In the genomic region with DNA sequence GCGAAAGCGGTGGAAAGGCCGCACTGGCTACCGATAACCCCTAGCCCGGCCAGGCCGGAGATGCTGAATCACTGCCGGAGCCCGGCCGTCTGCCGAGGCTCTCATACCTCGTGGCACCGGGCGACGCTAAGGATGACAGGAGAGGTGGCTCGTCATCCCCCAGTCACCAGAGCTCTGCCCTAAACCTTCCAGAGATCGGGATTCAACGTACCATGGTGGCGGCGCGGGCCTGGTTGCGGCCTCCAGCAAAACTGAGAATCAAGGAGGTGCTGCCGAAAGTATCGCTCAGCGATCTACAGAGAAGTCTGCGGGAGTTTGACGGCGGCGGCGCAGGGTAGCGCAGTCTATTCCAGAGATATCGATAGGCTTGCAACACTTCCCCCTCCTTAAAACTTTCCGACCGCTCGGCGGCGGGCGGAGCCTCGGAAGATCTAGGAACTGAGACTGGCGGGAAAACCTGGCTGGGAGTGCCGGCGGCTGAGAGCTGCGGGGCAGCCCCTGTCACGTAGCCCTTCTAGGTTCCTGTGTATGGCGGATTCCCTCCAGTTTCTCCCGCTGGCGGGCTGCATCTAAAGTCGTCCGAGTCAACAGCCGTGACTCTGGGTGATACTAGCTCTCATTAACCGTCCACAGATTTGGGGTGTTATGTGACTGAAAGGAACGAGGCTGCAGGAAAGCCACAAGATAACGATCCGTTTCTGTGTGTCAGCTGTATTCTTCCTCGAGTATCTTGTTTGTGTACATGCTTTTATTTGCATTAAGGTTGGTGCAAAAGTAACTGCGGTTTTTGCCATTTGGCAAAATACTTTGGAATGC, we compare ENCODE assay signal across 1 cellular context.
TF ChIP-seq lines count a peak whose summit lies in the region.

A gene (minus strand): TSS at position 301 of the 816 bp plus-strand sequence. CDS start 87 bp downstream, at position 214.

TF ChIP-seq in GM12878, 131 proteins besides CTCF, POLR2A, EP300 and RAD21 (continued from another document and continues in another):
- TF ChIP-seq, protein P1, sequence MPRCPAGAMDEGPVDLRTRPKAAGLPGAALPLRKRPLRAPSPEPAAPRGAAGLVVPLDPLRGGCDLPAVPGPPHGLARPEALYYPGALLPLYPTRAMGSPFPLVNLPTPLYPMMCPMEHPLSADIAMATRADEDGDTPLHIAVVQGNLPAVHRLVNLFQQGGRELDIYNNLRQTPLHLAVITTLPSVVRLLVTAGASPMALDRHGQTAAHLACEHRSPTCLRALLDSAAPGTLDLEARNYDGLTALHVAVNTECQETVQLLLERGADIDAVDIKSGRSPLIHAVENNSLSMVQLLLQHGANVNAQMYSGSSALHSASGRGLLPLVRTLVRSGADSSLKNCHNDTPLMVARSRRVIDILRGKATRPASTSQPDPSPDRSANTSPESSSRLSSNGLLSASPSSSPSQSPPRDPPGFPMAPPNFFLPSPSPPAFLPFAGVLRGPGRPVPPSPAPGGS (IDR thresholded peaks at IDR 0.05; ENCODE audit: borderline replicate concordance, insufficient read depth, low read depth, low read length, poor library complexity, severe bottlenecking), result no peak
- TF ChIP-seq, protein P2, sequence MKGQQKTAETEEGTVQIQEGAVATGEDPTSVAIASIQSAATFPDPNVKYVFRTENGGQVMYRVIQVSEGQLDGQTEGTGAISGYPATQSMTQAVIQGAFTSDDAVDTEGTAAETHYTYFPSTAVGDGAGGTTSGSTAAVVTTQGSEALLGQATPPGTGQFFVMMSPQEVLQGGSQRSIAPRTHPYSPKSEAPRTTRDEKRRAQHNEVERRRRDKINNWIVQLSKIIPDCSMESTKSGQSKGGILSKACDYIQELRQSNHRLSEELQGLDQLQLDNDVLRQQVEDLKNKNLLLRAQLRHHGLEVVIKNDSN (IDR thresholded peaks at IDR 0.05; ENCODE audit: borderline replicate concordance, extremely low read length, insufficient read depth, low read depth, low read length), result no peak
- TF ChIP-seq KLF5 (IDR thresholded peaks at IDR 0.05; ENCODE audit: partially characterized antibody) (peak; percentile 76), NR2F1 (conservative IDR thresholded peaks at IDR 0.05) (peak; percentile 63), ZZZ3 (IDR thresholded peaks at IDR 0.05; ENCODE audit: control insufficient read depth, insufficient read length, low read depth) (no peak), PML (IDR thresholded peaks at IDR 0.05; ENCODE audit: low read length) (peak; percentile 63; the same call in 1 of the 2 replicates), WRNIP1 (IDR thresholded peaks at IDR 0.05; ENCODE audit: borderline replicate concordance, low read depth, low read length) (no peak), GATAD2B (conservative IDR thresholded peaks at IDR 0.05; ENCODE audit: low read depth) (peak; percentile 82), POU2F2 (IDR thresholded peaks at IDR 0.05; ENCODE audit: borderline replicate concordance, low read depth, low read length) (peak; percentile 77), ZNF274 (IDR thresholded peaks at IDR 0.05; ENCODE audit: insufficient read depth, insufficient read length) (no peak), CBFB (IDR thresholded peaks at IDR 0.05; ENCODE audit: low read depth) (peak; percentile 45), SPI1 (IDR thresholded peaks at IDR 0.05; ENCODE audit: borderline replicate concordance, insufficient read depth, low read depth, low read length) (peak; percentile 64; the same call in 1 of the 2 replicates), ZSCAN29 (IDR thresholded peaks at IDR 0.05) (no peak), CREB1 (IDR thresholded peaks at IDR 0.05; ENCODE audit: low read depth) (peak; percentile 78), NR2C2 (IDR thresholded peaks at IDR 0.05; ENCODE audit: borderline replicate concordance, control insufficient read depth, insufficient read length, low read depth) (peak; percentile 94), EED (IDR thresholded peaks at IDR 0.05; ENCODE audit: low read depth) (peak; percentile 92), ASH2L (IDR thresholded peaks at IDR 0.05; ENCODE audit: borderline replicate concordance, low read depth) (0 out of 2 replicates have a peak, but pooled peaks have one; percentile 92), GABPA (IDR thresholded peaks at IDR 0.05; ENCODE audit: low read depth) (no peak; the same call in 1 of the 2 replicates), MYC (IDR thresholded peaks at IDR 0.05; ENCODE audit: insufficient read depth, insufficient read length, insufficient replicate concordance, low read length, severe bottlenecking) (no peak), SIN3A (IDR thresholded peaks at IDR 0.05; ENCODE audit: low read depth, low read length) (peak; percentile 95), ZBED1 (IDR thresholded peaks at IDR 0.05; ENCODE audit: borderline replicate concordance) (no peak), SMAD5 (IDR thresholded peaks at IDR 0.05; ENCODE audit: low read depth) (0 out of 2 replicates have a peak, but pooled peaks have one; percentile 61), BACH1 (IDR thresholded peaks at IDR 0.05; ENCODE audit: borderline replicate concordance) (peak; percentile 12; the same call in 1 of the 2 replicates), STAT1 (conservative IDR thresholded peaks at IDR 0.05) (no peak), MYB (IDR thresholded peaks at IDR 0.05; ENCODE audit: borderline replicate concordance, low read depth, low read length) (no peak), NRF1 (conservative IDR thresholded peaks at IDR 0.05; ENCODE audit: low read depth, low read length) (no peak), RELA (IDR thresholded peaks at IDR 0.05; ENCODE audit: borderline replicate concordance, partially characterized antibody) (peak; percentile 89), EZH2 (IDR thresholded peaks at IDR 0.05; ENCODE audit: borderline replicate concordance, control insufficient read depth, low read depth, low read length) (no peak), NFIC (IDR thresholded peaks at IDR 0.05; ENCODE audit: low read depth, low read length) (no peak; the same call in 1 of the 2 replicates), SMC3 (IDR thresholded peaks at IDR 0.05; ENCODE audit: borderline replicate concordance, low read length) (no peak), HCFC1 (IDR thresholded peaks at IDR 0.05; ENCODE audit: low read length) (peak; percentile 85), TCF12 (IDR thresholded peaks at IDR 0.05; ENCODE audit: low read depth, low read length) (peak; percentile 38; the same call in 1 of the 2 replicates), SUPT20H (IDR thresholded peaks at IDR 0.05; ENCODE audit: borderline replicate concordance, control insufficient read depth, low read depth, low read length) (no peak), ATF7 (IDR thresholded peaks at IDR 0.05; ENCODE audit: low read depth) (no peak; the same call in 1 of the 2 replicates), IKZF1 (conservative IDR thresholded peaks at IDR 0.05) (peak; percentile 97), TAF1 (IDR thresholded peaks at IDR 0.05; ENCODE audit: borderline replicate concordance, low read depth, low read length) (peak; percentile 78; the same call in 1 of the 2 replicates), ZNF217 (IDR thresholded peaks at IDR 0.05) (no peak)
- TF ChIP-seq, protein P3, sequence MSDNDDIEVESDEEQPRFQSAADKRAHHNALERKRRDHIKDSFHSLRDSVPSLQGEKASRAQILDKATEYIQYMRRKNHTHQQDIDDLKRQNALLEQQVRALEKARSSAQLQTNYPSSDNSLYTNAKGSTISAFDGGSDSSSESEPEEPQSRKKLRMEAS (IDR thresholded peaks at IDR 0.05; ENCODE audit: low read depth, low read length), result peak; percentile 66; the same call in 1 of the 2 replicates
- TF ChIP-seq, protein P4, sequence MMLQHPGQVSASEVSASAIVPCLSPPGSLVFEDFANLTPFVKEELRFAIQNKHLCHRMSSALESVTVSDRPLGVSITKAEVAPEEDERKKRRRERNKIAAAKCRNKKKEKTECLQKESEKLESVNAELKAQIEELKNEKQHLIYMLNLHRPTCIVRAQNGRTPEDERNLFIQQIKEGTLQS (IDR thresholded peaks at IDR 0.05; ENCODE audit: borderline replicate concordance, extremely low read depth, low read depth, low read length), result no peak
- TF ChIP-seq, protein P5, sequence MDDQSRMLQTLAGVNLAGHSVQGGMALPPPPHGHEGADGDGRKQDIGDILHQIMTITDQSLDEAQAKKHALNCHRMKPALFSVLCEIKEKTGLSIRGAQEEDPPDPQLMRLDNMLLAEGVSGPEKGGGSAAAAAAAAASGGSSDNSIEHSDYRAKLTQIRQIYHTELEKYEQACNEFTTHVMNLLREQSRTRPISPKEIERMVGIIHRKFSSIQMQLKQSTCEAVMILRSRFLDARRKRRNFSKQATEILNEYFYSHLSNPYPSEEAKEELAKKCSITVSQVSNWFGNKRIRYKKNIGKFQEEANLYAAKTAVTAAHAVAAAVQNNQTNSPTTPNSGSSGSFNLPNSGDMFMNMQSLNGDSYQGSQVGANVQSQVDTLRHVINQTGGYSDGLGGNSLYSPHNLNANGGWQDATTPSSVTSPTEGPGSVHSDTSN (IDR thresholded peaks at IDR 0.05; ENCODE audit: insufficient replicate concordance, low read depth, low read length), result peak; percentile 33
- TF ChIP-seq, protein P6, sequence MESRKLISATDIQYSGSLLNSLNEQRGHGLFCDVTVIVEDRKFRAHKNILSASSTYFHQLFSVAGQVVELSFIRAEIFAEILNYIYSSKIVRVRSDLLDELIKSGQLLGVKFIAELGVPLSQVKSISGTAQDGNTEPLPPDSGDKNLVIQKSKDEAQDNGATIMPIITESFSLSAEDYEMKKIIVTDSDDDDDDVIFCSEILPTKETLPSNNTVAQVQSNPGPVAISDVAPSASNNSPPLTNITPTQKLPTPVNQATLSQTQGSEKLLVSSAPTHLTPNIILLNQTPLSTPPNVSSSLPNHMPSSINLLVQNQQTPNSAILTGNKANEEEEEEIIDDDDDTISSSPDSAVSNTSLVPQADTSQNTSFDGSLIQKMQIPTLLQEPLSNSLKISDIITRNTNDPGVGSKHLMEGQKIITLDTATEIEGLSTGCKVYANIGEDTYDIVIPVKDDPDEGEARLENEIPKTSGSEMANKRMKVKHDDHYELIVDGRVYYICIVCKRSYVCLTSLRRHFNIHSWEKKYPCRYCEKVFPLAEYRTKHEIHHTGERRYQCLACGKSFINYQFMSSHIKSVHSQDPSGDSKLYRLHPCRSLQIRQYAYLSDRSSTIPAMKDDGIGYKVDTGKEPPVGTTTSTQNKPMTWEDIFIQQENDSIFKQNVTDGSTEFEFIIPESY (IDR thresholded peaks at IDR 0.05), result no peak
- TF ChIP-seq, protein P7, sequence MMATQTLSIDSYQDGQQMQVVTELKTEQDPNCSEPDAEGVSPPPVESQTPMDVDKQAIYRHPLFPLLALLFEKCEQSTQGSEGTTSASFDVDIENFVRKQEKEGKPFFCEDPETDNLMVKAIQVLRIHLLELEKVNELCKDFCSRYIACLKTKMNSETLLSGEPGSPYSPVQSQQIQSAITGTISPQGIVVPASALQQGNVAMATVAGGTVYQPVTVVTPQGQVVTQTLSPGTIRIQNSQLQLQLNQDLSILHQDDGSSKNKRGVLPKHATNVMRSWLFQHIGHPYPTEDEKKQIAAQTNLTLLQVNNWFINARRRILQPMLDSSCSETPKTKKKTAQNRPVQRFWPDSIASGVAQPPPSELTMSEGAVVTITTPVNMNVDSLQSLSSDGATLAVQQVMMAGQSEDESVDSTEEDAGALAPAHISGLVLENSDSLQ (IDR thresholded peaks at IDR 0.05), result peak; percentile 59; the same call in 1 of the 2 replicates
- TF ChIP-seq, protein P8, sequence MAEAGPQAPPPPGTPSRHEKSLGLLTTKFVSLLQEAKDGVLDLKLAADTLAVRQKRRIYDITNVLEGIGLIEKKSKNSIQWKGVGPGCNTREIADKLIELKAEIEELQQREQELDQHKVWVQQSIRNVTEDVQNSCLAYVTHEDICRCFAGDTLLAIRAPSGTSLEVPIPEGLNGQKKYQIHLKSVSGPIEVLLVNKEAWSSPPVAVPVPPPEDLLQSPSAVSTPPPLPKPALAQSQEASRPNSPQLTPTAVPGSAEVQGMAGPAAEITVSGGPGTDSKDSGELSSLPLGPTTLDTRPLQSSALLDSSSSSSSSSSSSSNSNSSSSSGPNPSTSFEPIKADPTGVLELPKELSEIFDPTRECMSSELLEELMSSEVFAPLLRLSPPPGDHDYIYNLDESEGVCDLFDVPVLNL (IDR thresholded peaks at IDR 0.05; ENCODE audit: low read depth, low read length), result peak; percentile 71; the same call in 1 of the 2 replicates
- TF ChIP-seq, protein P9, sequence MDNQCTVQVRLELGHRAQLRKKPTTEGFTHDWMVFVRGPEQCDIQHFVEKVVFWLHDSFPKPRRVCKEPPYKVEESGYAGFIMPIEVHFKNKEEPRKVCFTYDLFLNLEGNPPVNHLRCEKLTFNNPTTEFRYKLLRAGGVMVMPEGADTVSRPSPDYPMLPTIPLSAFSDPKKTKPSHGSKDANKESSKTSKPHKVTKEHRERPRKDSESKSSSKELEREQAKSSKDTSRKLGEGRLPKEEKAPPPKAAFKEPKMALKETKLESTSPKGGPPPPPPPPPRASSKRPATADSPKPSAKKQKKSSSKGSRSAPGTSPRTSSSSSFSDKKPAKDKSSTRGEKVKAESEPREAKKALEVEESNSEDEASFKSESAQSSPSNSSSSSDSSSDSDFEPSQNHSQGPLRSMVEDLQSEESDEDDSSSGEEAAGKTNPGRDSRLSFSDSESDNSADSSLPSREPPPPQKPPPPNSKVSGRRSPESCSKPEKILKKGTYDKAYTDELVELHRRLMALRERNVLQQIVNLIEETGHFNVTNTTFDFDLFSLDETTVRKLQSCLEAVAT (IDR thresholded peaks at IDR 0.05), result peak; percentile 100
- TF ChIP-seq, protein P10, sequence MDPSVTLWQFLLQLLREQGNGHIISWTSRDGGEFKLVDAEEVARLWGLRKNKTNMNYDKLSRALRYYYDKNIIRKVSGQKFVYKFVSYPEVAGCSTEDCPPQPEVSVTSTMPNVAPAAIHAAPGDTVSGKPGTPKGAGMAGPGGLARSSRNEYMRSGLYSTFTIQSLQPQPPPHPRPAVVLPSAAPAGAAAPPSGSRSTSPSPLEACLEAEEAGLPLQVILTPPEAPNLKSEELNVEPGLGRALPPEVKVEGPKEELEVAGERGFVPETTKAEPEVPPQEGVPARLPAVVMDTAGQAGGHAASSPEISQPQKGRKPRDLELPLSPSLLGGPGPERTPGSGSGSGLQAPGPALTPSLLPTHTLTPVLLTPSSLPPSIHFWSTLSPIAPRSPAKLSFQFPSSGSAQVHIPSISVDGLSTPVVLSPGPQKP (IDR thresholded peaks at IDR 0.05; ENCODE audit: low read depth, low read length), result peak; percentile 60; the same call in 1 of the 2 replicates
- TF ChIP-seq, protein P11, sequence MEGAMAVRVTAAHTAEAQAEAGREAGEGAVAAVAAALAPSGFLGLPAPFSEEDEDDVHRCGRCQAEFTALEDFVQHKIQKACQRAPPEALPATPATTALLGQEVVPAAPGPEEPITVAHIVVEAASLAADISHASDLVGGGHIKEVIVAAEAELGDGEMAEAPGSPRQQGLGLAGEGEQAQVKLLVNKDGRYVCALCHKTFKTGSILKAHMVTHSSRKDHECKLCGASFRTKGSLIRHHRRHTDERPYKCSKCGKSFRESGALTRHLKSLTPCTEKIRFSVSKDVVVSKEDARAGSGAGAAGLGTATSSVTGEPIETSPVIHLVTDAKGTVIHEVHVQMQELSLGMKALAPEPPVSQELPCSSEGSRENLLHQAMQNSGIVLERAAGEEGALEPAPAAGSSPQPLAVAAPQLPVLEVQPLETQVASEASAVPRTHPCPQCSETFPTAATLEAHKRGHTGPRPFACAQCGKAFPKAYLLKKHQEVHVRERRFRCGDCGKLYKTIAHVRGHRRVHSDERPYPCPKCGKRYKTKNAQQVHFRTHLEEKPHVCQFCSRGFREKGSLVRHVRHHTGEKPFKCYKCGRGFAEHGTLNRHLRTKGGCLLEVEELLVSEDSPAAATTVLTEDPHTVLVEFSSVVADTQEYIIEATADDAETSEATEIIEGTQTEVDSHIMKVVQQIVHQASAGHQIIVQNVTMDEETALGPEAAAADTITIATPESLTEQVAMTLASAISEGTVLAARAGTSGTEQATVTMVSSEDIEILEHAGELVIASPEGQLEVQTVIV (IDR thresholded peaks at IDR 0.05; ENCODE audit: borderline replicate concordance, partially characterized antibody), result peak; percentile 83
